8 cellular contexts compared by ENCODE assay signal in genomic region chr1:24705260-24706073, GRCh38. TPM values are rescaled to one million over a fixed set of nuclear protein-coding genes. Genes with fewer than 3 reads are reported as not detected.
A peak's percentile ranks its signal among the peaks of the same experiment; 100 is the strongest.
DNase-seq lines count a peak whose midpoint lies in the region; ATAC-seq lines count a peak whose summit lies in the region.

No MANE protein-coding gene starts in this region.

- DNase-seq in activated naive CD4-positive, alpha-beta T cell treated with Interleukin-2 at 50 U/mL for 16 hours: peak; percentile 20
- DNase-seq in activated naive CD4-positive, alpha-beta T cell (lab: John Stamatoyannopoulos, UW): no peak
- DNase-seq in MG63 (peak; percentile 98), SK-MEL-5 (ENCODE audit: low read depth, low spot score) (peak; percentile 95), smooth muscle cell of the brain vasculature (ENCODE audit: low read depth, low spot score) (peak; percentile 93)

- ATAC-seq in GM21381 (IDR thresholded peaks at IDR 0.05; ENCODE audit: unreplicated experiment): no peak

- H3K9me3 ChIP-seq in MG63: no peaks in the 10 kb centered on the region

- in situ Hi-C loops in SK-MEL-5 (cut with HindIII; ENCODE audit: low pct_unique_long_range_greater_than_20kb, low sequenced_read_pairs): no loop called here

- H3K4me3 ChIP-seq in MG63: no peak overlapping the region

- 0 out of 2 replicates have a peak, but pooled peaks cover 2% of the 10 kb centered on the region for H3K36me3 ChIP-seq in MG63

- peak overlapping the region; percentile 94 for H3K27ac ChIP-seq in cingulate gyrus (ENCODE audit: low read depth, low read length)
- peak overlapping the region; percentile 94 for H3K27ac ChIP-seq in layer of hippocampus (ENCODE audit: low read depth, low read length)

- H3K27me3 ChIP-seq in MG63 (no peaks in the 10 kb centered on the region), layer of hippocampus (ENCODE audit: control insufficient read depth, insufficient read depth, low read length) (no peaks in the 10 kb centered on the region)

RNA-seq across cellular contexts. Expression of gene CLIC4, which starts 39.8 kb away (rescaled TPM):
- total RNA-seq in MG63 (2014; rRNA removed; shearing (Covaris generic); ENCODE audit: low replicate concordance): 348 and 588 TPM in 2 replicates
- 123 and 124 TPM in 2 replicates for total RNA-seq in SK-MEL-5 (2014; rRNA removed; shearing (Covaris generic))
- polyA plus RNA-seq in SK-MEL-5 (2015; cell fraction: cytosol; rRNA removed): 133 and 160 TPM in 2 replicates
- 33.2 and 38.2 TPM in 2 replicates for polyA plus RNA-seq in SK-MEL-5 (2015; cell fraction: nucleus; rRNA removed)

Comparison
In these comparisons a context has a peak if more than half of its experiments do, and no peak if none do; other contexts are left out.
1. DNase-seq: peak in activated naive CD4-positive, alpha-beta T cell treated with Interleukin-2 at 50 U/mL for 16 hours (single experiment), MG63 (single experiment), SK-MEL-5 (single experiment) and smooth muscle cell of the brain vasculature (single experiment); none in activated naive CD4-positive, alpha-beta T cell (0 of 4).